ENCODE assay signal across 8 cellular contexts in the genomic region with DNA sequence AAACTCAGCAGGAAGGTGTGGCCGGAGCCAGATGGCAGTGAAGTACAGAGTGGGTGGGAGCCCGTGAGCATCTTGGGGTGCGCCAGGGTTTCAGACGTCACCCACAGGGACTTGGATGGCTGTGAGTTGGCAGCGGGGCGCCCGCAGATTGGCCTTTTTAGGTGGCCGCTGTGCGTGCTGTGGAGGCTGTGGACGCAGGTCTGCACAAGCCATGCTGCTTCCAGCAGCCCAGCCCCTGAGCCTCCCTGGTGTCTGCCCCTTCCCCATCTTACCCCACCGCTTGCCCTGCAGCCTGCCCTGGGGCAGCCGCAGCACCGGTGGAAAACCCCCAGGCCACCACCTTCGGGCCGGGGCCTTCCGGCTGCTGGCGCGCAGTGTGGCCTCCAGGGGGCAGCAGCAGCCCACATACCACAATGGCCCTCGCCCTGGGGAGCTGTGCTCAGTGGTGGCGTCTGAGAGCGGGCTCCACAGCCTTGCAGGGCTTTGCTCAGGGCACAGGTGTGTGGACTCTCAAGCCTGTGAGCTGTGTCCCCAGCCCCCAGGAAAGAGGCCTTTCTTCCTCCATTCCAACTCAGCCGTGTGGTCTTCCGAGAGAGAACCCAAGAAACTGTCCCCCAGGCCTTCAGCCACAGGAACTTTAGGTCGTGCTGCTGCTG. TPM values are rescaled to one million over a fixed set of nuclear protein-coding genes. Genes with fewer than 3 reads are reported as not detected.
DNase-seq lines count a peak whose midpoint lies in the region; ATAC-seq and TF ChIP-seq lines count a peak whose summit lies in the region.

No MANE protein-coding gene starts in this region.

- TF ChIP-seq CTCF in left lung (IDR thresholded peaks at IDR 0.05) = peak; percentile 93 to 99

- DNase-seq in DMS79 (lab: John Stamatoyannopoulos, UW) (peak; percentile 10), NCI-H345 treated with DMSO at 0.1 percent for 48 hours (lab: John Stamatoyannopoulos, UW; ENCODE audit: unreplicated experiment) (peak; percentile 46), cerebellum (ENCODE audit: low spot score) (peak; percentile 89), left lung (peak; percentile 69 to 96)
- peak; percentile 81 to 88 for DNase-seq in activated CD4-positive, alpha-beta T cell treated with anti-CD3 and anti-CD28 coated beads for 4 hours
- DNase-seq in stimulated activated CD4-positive, alpha-beta T cell treated with anti-CD3 and anti-CD28 coated beads, TNF-alpha, amount 100 ng/mL, for 1 hour (ENCODE audit: low read depth in 3 of 3, low spot score in 1 of 3) = peak; percentile 70 to 86 (median 80)

- peaks cover 0 to 12% of the 10 kb centered on the region in 2 donors for H3K4me1 ChIP-seq in left lung

- H3K9me3 ChIP-seq in left lung = no peaks in the 10 kb centered on the region

- H3K27ac ChIP-seq in left lung = no peak overlapping the region

- H3K36me3 ChIP-seq in left lung = peaks cover 0 to 6% of the 10 kb centered on the region in 2 donors

- no peak overlapping the region for H3K4me3 ChIP-seq in left lung

- no peaks in the 10 kb centered on the region for H3K27me3 ChIP-seq in left lung

- ATAC-seq in HG02759 (IDR thresholded peaks at IDR 0.05; ENCODE audit: unreplicated experiment) (peak; percentile 75), left lung (peak; percentile 96), HG03565 (IDR thresholded peaks at IDR 0.05; ENCODE audit: unreplicated experiment) (no peak)

- intact Hi-C loops in left lung (cut with DNase I) = loop anchor here in 1 of 2 donors (5.0 to 10.0 kb wide), 2 partner anchors 148 to 556 kb away; no protein-coding TSS in a partner anchor

RNA-seq across cellular contexts. Expression of gene ENDOV, which starts 11.8 kb away (rescaled TPM):
- total RNA-seq in cerebellum (23.6 TPM), left lung (10 to 100 TPM; 18.8 to 24.9 TPM)

RNA-seq across cellular contexts. Expression of gene NPTX1, which starts 49.6 kb away (rescaled TPM):
- total RNA-seq in cerebellum = 17.9 TPM
- under 1 TPM; 0.17 to 0.37 TPM for total RNA-seq in left lung

Comparison
In these comparisons a context has a peak if more than half of its experiments do, and no peak if none do; other contexts are left out.
1. DNase-seq: peak in every context shown above with its lines; median percentile 89 in cerebellum; 84 in activated CD4-positive, alpha-beta T cell treated with anti-CD3 and anti-CD28 coated beads for 4 hours; 82 in left lung; 80 in stimulated activated CD4-positive, alpha-beta T cell treated with anti-CD3 and anti-CD28 coated beads, TNF-alpha, amount 100 ng/mL, for 1 hour; 46 in NCI-H345 treated with DMSO at 0.1 percent for 48 hours; 10 in DMS79.
2. RNA of gene NPTX1, which starts 49.6 kb away (total RNA-seq): 17.9 TPM in cerebellum (single experiment); 0.17 to 0.37 TPM in left lung; every median in the first group is over 10 times any median in the second.